Comparison of ENCODE assay signal across 8 cellular contexts in the genomic region with DNA sequence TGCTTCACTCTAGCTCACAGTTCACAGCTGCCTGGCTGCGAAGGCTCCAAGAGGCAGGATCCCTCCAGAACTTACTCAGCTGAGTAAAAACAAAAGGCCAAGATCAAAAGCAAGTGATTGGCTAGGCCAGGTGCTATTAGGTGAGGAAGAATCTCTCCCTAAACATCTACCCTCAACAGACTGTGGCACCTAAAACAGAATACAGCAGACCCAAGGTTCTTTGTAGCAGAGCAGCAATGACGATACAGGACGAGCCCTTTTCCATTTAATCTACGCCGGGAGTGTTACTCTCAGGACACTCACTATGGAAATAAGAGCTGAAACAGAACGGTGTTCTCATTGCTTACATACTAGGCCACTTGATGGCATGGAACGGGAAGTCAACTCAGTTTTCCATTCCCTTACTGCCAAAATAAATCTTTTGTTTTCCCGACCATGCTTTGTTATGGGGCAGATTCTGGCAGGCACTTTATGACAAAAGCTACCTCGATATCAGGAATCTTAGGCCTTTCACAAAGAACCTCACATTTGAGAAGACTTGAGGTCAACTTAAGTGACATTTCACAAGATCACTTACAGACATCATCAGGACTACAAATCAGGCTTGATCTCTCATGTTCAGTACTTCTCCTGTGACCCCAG. TPM values are rescaled to one million over a fixed set of nuclear protein-coding genes. Genes with fewer than 3 reads are reported as not detected.
A peak's percentile ranks its signal among the peaks of the same experiment; 100 is the strongest.
DNase-seq lines count a peak whose midpoint lies in the region; ATAC-seq, FAIRE-seq and TF ChIP-seq lines count a peak whose summit lies in the region.

No MANE protein-coding gene starts in this region.

- no peak for TF ChIP-seq EP300 in HepG2 (IDR thresholded peaks at IDR 0.05; ENCODE audit: low read depth in 2 of 2, low read length in 2 of 2)
- TF ChIP-seq EP300 in HepG2 (CRISPR knock-in tag; IDR thresholded peaks at IDR 0.05; ENCODE audit: borderline replicate concordance): no peak

- H3K36me3 ChIP-seq in HepG2 (replicated peaks in 1 of 2; ENCODE audit: control insufficient read depth in 1 of 2, insufficient read depth in 2 of 2, low read length in 2 of 2) (peaks cover 0 to 17% of the 10 kb centered on the region in 2 experiments; a peak in 3 of 5 replicates), thoracic aorta (peaks cover 13% of the 10 kb centered on the region)

- TF ChIP-seq RAD21 in HepG2 (CRISPR knock-in tag; IDR thresholded peaks at IDR 0.05): no peak

- peak; percentile 46 for ATAC-seq in HepG2
- ATAC-seq in thoracic aorta (ENCODE audit: insufficient number of reproducible peaks, low FRiP score, low read depth): no peak
- ATAC-seq in HG02588 (IDR thresholded peaks at IDR 0.05; ENCODE audit: unreplicated experiment): no peak
- ATAC-seq in GM18519 (IDR thresholded peaks at IDR 0.05; ENCODE audit: low FRiP score, unreplicated experiment): no peak

- no peak for TF ChIP-seq CTCF in coronary artery (IDR thresholded peaks at IDR 0.05)
- no peak for TF ChIP-seq CTCF in HepG2 (CRISPR knock-in tag; IDR thresholded peaks at IDR 0.05)
- TF ChIP-seq CTCF in thoracic aorta (IDR thresholded peaks at IDR 0.05): peak; percentile 1

- H3K4me3 ChIP-seq in coronary artery (peak overlapping the region; percentile 86), HepG2 (replicated peaks in 1 of 3; ENCODE audit: insufficient read depth in 1 of 3, low read depth in 2 of 3, low read length in 3 of 3) (peak overlapping the region; percentile 67 to 94 (median 90)), thoracic aorta (peak overlapping the region; percentile 94)

- POLR2A ChIA-PET in HepG2 (lab: Yijun Ruan, JAX): interaction anchor here (1.0 to 2.3 kb wide), 7 partner anchors 17 to 112 kb away, joined by 3 to 12 read pairs (median 3); no protein-coding TSS in a partner anchor

- peaks cover 31% of the 10 kb centered on the region for H3K79me2 ChIP-seq in HepG2 (ENCODE audit: insufficient read depth, low read length)

- H2AFZ ChIP-seq in HepG2 (ENCODE audit: low read length): no peak overlapping the region

- intact Hi-C loops in HepG2 (cut with micrococcal nuclease; ENCODE audit: unreplicated experiment): loop anchor here (2.0 to 5.0 kb wide), 2 partner anchors 86 to 789 kb away; a partner anchor contains a TSS

- H3K9me3 ChIP-seq in HepG2 (ENCODE audit: low read length) (no peaks in the 10 kb centered on the region), thoracic aorta (no peaks in the 10 kb centered on the region)

- peak overlapping the region; percentile 96 for H3K9ac ChIP-seq in HepG2 (ENCODE audit: insufficient read depth, low read depth, low read length)

- CTCF ChIA-PET in HepG2 (lab: Yijun Ruan, JAX; ENCODE audit: low intra/inter-chr PET ratio, low total read pairs): no interaction called here

- TSS peak; percentile 61 for BruUV-seq in HepG2 (replicated peaks; lab: Mats Ljungman, UMichigan)

- H3K4me2 ChIP-seq in HepG2 (ENCODE audit: low read depth, low read length): peak overlapping the region; percentile 99

- FAIRE-seq in RCC 7860 (lab: Jason Lieb, UNC) (no peak), HepG2 (lab: Jason Lieb, UNC) (peak; percentile 36)

- H4K20me1 ChIP-seq in HepG2 (ENCODE audit: insufficient read depth, low read length): no peaks in the 10 kb centered on the region

- WGBS in HepG2 (ENCODE audit: low lambda C conversion rate): 1% methylated on average over 9 of the region's 9 CpGs

- in situ Hi-C loops in HepG2 (cut with HindIII; ENCODE audit: extremely low pct_ligation_motif_present, low pct_unique_long_range_greater_than_20kb): no loop called here

- peak; percentile 14 for DNase-seq in stimulated activated CD4-positive, alpha-beta T cell treated with anti-CD3 and anti-CD28 coated beads, Interleukin-15, amount 100 ng/mL, for 24 hours
- no peak for DNase-seq in stimulated activated CD4-positive, alpha-beta T cell treated with anti-CD3 and anti-CD28 coated beads, Interleukin-12 subunit alpha, Interleukin-12 subunit beta, amount 100 ng/mL, for 4 hours
- DNase-seq in RCC 7860 (ENCODE audit: low spot score): peak; percentile 18
- DNase-seq in coronary artery (ENCODE audit: low spot score): no peak
- DNase-seq in HepG2 (ENCODE audit: low spot score): peak; percentile 21
- DNase-seq in thoracic aorta (ENCODE audit: low spot score): no peak

- peak overlapping the region; percentile 85 to 95 for H3K27ac ChIP-seq in coronary artery
- H3K27ac ChIP-seq in HepG2 (ENCODE audit: extremely low read length, insufficient read depth, low read length): peak overlapping the region; percentile 93
- H3K27ac ChIP-seq in thoracic aorta: peak overlapping the region; percentile 97 to 98

- H3K4me1 ChIP-seq in HepG2 (ENCODE audit: insufficient read depth, low read length) (peaks cover 43% of the 10 kb centered on the region), thoracic aorta (ENCODE audit: control insufficient read depth in 1 of 2, low read depth in 2 of 2) (peaks cover 15 to 35% of the 10 kb centered on the region in 2 donors)

- H3K27me3 ChIP-seq in HepG2 (ENCODE audit: control insufficient read depth in 1 of 2, insufficient read depth in 2 of 2, low read length in 2 of 2) (no peaks in the 10 kb centered on the region; a peak in 1 of 5 replicates), thoracic aorta (replicated peaks; ENCODE audit: insufficient read depth) (no peaks in the 10 kb centered on the region)

- TF ChIP-seq POLR2A in HepG2 (IDR thresholded peaks at IDR 0.05; ENCODE audit: insufficient read depth in 1 of 2, low read depth in 2 of 2, low read length in 2 of 2): no peak; a peak in 1 of 4 replicates

TF ChIP-seq in HepG2, 621 proteins besides CTCF, POLR2A, EP300 and RAD21 (continues in another document):
- TF ChIP-seq TBP (CRISPR knock-in tag; IDR thresholded peaks at IDR 0.05) (no peak), NFYB (CRISPR knock-in tag; IDR thresholded peaks at IDR 0.05) (0 out of 2 replicates have a peak, but pooled peaks have one; percentile 14)
- TF ChIP-seq, protein P1, sequence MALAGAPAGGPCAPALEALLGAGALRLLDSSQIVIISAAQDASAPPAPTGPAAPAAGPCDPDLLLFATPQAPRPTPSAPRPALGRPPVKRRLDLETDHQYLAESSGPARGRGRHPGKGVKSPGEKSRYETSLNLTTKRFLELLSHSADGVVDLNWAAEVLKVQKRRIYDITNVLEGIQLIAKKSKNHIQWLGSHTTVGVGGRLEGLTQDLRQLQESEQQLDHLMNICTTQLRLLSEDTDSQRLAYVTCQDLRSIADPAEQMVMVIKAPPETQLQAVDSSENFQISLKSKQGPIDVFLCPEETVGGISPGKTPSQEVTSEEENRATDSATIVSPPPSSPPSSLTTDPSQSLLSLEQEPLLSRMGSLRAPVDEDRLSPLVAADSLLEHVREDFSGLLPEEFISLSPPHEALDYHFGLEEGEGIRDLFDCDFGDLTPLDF (CRISPR knock-in tag; IDR thresholded peaks at IDR 0.05): no peak
- TF ChIP-seq, protein P2, sequence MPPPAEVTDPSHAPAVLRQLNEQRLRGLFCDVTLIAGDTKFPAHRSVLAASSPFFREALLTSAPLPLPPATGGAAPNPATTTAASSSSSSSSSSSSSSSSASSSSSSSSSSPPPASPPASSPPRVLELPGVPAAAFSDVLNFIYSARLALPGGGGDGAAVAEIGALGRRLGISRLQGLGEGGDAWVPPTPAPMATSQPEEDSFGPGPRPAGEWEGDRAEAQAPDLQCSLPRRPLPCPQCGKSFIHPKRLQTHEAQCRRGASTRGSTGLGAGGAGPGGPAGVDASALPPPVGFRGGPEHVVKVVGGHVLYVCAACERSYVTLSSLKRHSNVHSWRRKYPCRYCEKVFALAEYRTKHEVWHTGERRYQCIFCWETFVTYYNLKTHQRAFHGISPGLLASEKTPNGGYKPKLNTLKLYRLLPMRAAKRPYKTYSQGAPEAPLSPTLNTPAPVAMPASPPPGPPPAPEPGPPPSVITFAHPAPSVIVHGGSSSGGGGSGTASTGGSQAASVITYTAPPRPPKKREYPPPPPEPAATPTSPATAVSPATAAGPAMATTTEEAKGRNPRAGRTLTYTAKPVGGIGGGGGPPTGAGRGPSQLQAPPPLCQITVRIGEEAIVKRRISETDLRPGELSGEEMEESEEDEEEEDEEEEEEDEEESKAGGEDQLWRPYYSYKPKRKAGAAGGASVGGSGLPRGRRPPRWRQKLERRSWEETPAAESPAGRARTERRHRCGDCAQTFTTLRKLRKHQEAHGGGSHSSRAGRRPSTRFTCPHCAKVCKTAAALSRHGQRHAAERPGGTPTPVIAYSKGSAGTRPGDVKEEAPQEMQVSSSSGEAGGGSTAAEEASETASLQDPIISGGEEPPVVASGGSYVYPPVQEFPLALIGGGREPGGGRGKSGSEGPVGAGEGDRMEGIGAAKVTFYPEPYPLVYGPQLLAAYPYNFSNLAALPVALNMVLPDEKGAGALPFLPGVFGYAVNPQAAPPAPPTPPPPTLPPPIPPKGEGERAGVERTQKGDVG (CRISPR knock-in tag; IDR thresholded peaks at IDR 0.05; ENCODE audit: borderline replicate concordance): no peak

RNA-seq across cellular contexts. Expression of a gene that starts 0.8 kb away (rescaled TPM):
- total RNA-seq in HepG2 (2016; rRNA removed; fragmentation: Illumina TruSeq; extraction: Trizol) (26.4 and 40.9 TPM in 2 replicates), thoracic aorta (10 to 100 TPM; 19.4 to 57.2 TPM)
- total RNA-seq in HepG2 (2016; cell fraction: cytosol; rRNA removed; fragmentation: Illumina TruSeq; extraction: Trizol; ENCODE audit: low read depth): 6.4 and 8.6 TPM in 2 replicates
- 23.8 and 38.6 TPM in 2 replicates for total RNA-seq in HepG2 (2016; cell fraction: insoluble cytoplasmic fraction; rRNA removed; fragmentation: Illumina TruSeq; extraction: Trizol)
- total RNA-seq in HepG2 (2016; cell fraction: membrane; rRNA removed; fragmentation: Illumina TruSeq; extraction: Trizol): 19.6 and 21.3 TPM in 2 replicates
- total RNA-seq in HepG2 (2016; cell fraction: nucleus; rRNA removed; fragmentation: Illumina TruSeq; extraction: Trizol): 41.9 and 47.8 TPM in 2 replicates
- 20.5 and 24.8 TPM in 2 replicates for polyA plus RNA-seq in HepG2 (2011; rRNA removed)
- polyA plus RNA-seq in HepG2 (2011; cell fraction: cytosol; rRNA removed): 11.0 and 15.0 TPM in 2 replicates
- 20.0 and 21.2 TPM in 2 replicates for polyA plus RNA-seq in HepG2 (2011; cell fraction: nucleus; rRNA removed)
- 20.7 and 23.9 TPM in 2 replicates for polyA plus RNA-seq in HepG2 (2012)
- polyA plus RNA-seq in HepG2 (2016; cell fraction: cytosol; fragmentation: Illumina TruSeq; extraction: Trizol; ENCODE audit: low read depth): 9.1 and 9.3 TPM in 2 replicates
- polyA plus RNA-seq in HepG2 (2016; cell fraction: insoluble cytoplasmic fraction; fragmentation: Illumina TruSeq; extraction: Trizol; ENCODE audit: low read depth): 35.5 and 42.1 TPM in 2 replicates
- 13.2 and 14.7 TPM in 2 replicates for polyA plus RNA-seq in HepG2 (2016; cell fraction: membrane; fragmentation: Illumina TruSeq; extraction: Trizol; ENCODE audit: low read depth)
- polyA plus RNA-seq in HepG2 (2016; cell fraction: nucleus; fragmentation: Illumina TruSeq; extraction: Trizol; ENCODE audit: insufficient read depth, low read depth): 34.0 and 49.3 TPM in 2 replicates
- polyA minus RNA-seq in HepG2 (2011; rRNA and poly(A)+ RNA removed; ENCODE audit: low replicate concordance): 28.7 and 67.9 TPM in 2 replicates
- 12.0 and 16.0 TPM in 2 replicates for polyA minus RNA-seq in HepG2 (2011; cell fraction: cytosol; rRNA and poly(A)+ RNA removed)
- 113 and 126 TPM in 2 replicates for polyA minus RNA-seq in HepG2 (2011; cell fraction: nucleus; rRNA and poly(A)+ RNA removed)

Comparison
In these comparisons a context has a peak if more than half of its experiments do, and no peak if none do; other contexts are left out.
1. DNase-seq: peak in stimulated activated CD4-positive, alpha-beta T cell treated with anti-CD3 and anti-CD28 coated beads, Interleukin-15, amount 100 ng/mL, for 24 hours (single experiment), RCC 7860 (single experiment) and HepG2 (single experiment); none in stimulated activated CD4-positive, alpha-beta T cell treated with anti-CD3 and anti-CD28 coated beads, Interleukin-12 subunit alpha, Interleukin-12 subunit beta, amount 100 ng/mL, for 4 hours (single experiment), coronary artery (single experiment) and thoracic aorta (single experiment).
2. Peak in every context shown above with its lines, with median percentiles within 50 percentile points of each other: H3K27ac ChIP-seq and H3K4me3 ChIP-seq.